18 cellular contexts compared by ENCODE assay signal in genomic region chr18:57466745-57467144, GRCh38. TPM values are rescaled to one million over a fixed set of nuclear protein-coding genes. Genes with fewer than 3 reads are reported as not detected.
A peak's percentile ranks its signal among the peaks of the same experiment; 100 is the strongest.
DNase-seq lines count a peak whose midpoint lies in the region; ATAC-seq and TF ChIP-seq lines count a peak whose summit lies in the region.
"Had no signal": no experiment of that assay in that cellular context is flagged by ENCODE, and none has a peak within 500 bp of the region (broad histone marks: within the 10 kb centered on the region; RNA-seq: fewer than 3 reads in every experiment).

No MANE protein-coding gene starts in this region.

- no peak for TF ChIP-seq POLR2A in NB4 (IDR thresholded peaks at IDR 0.05; ENCODE audit: extremely low read depth, insufficient read length)
- TF ChIP-seq POLR2A in esophagus muscularis mucosa (IDR thresholded peaks at IDR 0.05; ENCODE audit: low read depth), result no peak

- TF ChIP-seq CTCF in NB4 (IDR thresholded peaks at IDR 0.05; ENCODE audit: low read depth, low read length), result no peak
- TF ChIP-seq CTCF in esophagus muscularis mucosa (IDR thresholded peaks at IDR 0.05), result no peak

- no peaks in the 10 kb centered on the region for H3K27me3 ChIP-seq in esophagus muscularis mucosa
- H3K27me3 ChIP-seq in CD8-positive, alpha-beta memory T cell (ENCODE audit: insufficient read depth, low read length, poor library complexity, severe bottlenecking), result no peaks in the 10 kb centered on the region

- POLR2A ChIA-PET in activated CD4-positive, alpha-beta T cell treated with anti-CD3 and anti-CD28 coated beads, Interleukin-2, amount 10 ng/mL, durations not matched to agents 7 days and 5 days (lab: Charles Lee), result no interaction called here
- POLR2A ChIA-PET in CD8-positive, alpha-beta memory T cell (lab: Charles Lee), result no interaction called here

- CTCF ChIA-PET in activated CD4-positive, alpha-beta T cell treated with anti-CD3 and anti-CD28 coated beads, Interleukin-2, amount 10 ng/mL, durations not matched to agents 7 days and 5 days (lab: Charles Lee), result no interaction called here
- CTCF ChIA-PET in CD8-positive, alpha-beta memory T cell (lab: Charles Lee), result no interaction called here

- ATAC-seq in GM19351 (IDR thresholded peaks at IDR 0.05; ENCODE audit: unreplicated experiment) (peak; percentile 70), HG02610 (IDR thresholded peaks at IDR 0.05; ENCODE audit: unreplicated experiment) (no peak)

- 54% methylated on average over 3 of the region's 3 CpGs for WGBS in esophagus muscularis mucosa

- no peaks in the 10 kb centered on the region for H3K4me1 Mint-ChIP-seq in activated CD4-positive, alpha-beta T cell treated with anti-CD3 and anti-CD28 coated beads, Interleukin-2, amount 10 ng/mL, durations not matched to agents 7 days and 5 days
- H3K4me1 Mint-ChIP-seq in CD8-positive, alpha-beta memory T cell, result no peaks in the 10 kb centered on the region

- H3K4me3 Mint-ChIP-seq in activated CD4-positive, alpha-beta T cell treated with anti-CD3 and anti-CD28 coated beads, Interleukin-2, amount 10 ng/mL, durations not matched to agents 7 days and 5 days, result no peak overlapping the region
- H3K4me3 Mint-ChIP-seq in CD8-positive, alpha-beta memory T cell, result no peak overlapping the region
- H3K4me3 Mint-ChIP-seq: activated CD4-positive, alpha-beta memory T cell treated with anti-CD3 and anti-CD28 coated beads for 36 hours; type B pancreatic cell had no signal

- no peak overlapping the region for H3K27ac ChIP-seq in esophagus muscularis mucosa (replicated peaks in 1 of 4)
- no peak overlapping the region for H3K27ac ChIP-seq in CD8-positive, alpha-beta memory T cell (ENCODE audit: low read depth, low read length)

- H3K27me3 Mint-ChIP-seq in activated CD4-positive, alpha-beta T cell treated with anti-CD3 and anti-CD28 coated beads, Interleukin-2, amount 10 ng/mL, durations not matched to agents 7 days and 5 days, result no peaks in the 10 kb centered on the region
- peaks cover 22 to 44% of the 10 kb centered on the region in 2 donors for H3K27me3 Mint-ChIP-seq in CD8-positive, alpha-beta memory T cell

- no peaks in the 10 kb centered on the region for H3K9me3 ChIP-seq in esophagus muscularis mucosa
- no peaks in the 10 kb centered on the region for H3K9me3 ChIP-seq in CD8-positive, alpha-beta memory T cell (ENCODE audit: low read length)

- no peak overlapping the region for H3K27ac Mint-ChIP-seq in activated CD4-positive, alpha-beta T cell treated with anti-CD3 and anti-CD28 coated beads, Interleukin-2, amount 10 ng/mL, durations not matched to agents 7 days and 5 days
- no peak overlapping the region for H3K27ac Mint-ChIP-seq in CD8-positive, alpha-beta memory T cell
- H3K27ac Mint-ChIP-seq: activated CD4-positive, alpha-beta memory T cell treated with anti-CD3 and anti-CD28 coated beads for 36 hours; type B pancreatic cell had no signal

- H3K4me3 ChIP-seq in NB4 (ENCODE audit: low read depth, low read length), result no peak overlapping the region
- H3K4me3 ChIP-seq in esophagus muscularis mucosa, result no peak overlapping the region
- no peak overlapping the region for H3K4me3 ChIP-seq in CD8-positive, alpha-beta memory T cell (ENCODE audit: low read length)

- peaks cover 3 to 13% (median 13%) of the 10 kb centered on the region in 4 donors for H3K4me1 ChIP-seq in esophagus muscularis mucosa
- H3K4me1 ChIP-seq in CD8-positive, alpha-beta memory T cell (ENCODE audit: insufficient read depth, low read length), result no peaks in the 10 kb centered on the region

- H3K36me3 Mint-ChIP-seq in activated CD4-positive, alpha-beta T cell treated with anti-CD3 and anti-CD28 coated beads, Interleukin-2, amount 10 ng/mL, durations not matched to agents 7 days and 5 days (ENCODE audit: low read depth), result no peaks in the 10 kb centered on the region
- no peaks in the 10 kb centered on the region for H3K36me3 Mint-ChIP-seq in CD8-positive, alpha-beta memory T cell
- H3K36me3 Mint-ChIP-seq: activated CD4-positive, alpha-beta memory T cell treated with anti-CD3 and anti-CD28 coated beads for 36 hours; type B pancreatic cell had no signal

- H3K9me3 Mint-ChIP-seq in activated CD4-positive, alpha-beta T cell treated with anti-CD3 and anti-CD28 coated beads, Interleukin-2, amount 10 ng/mL, durations not matched to agents 7 days and 5 days, result no peaks in the 10 kb centered on the region
- peaks cover 0 to 4% (median 0%) of the 10 kb centered on the region in 5 donors for H3K9me3 Mint-ChIP-seq in CD8-positive, alpha-beta memory T cell
- H3K9me3 Mint-ChIP-seq: activated CD4-positive, alpha-beta memory T cell treated with anti-CD3 and anti-CD28 coated beads for 36 hours; type B pancreatic cell had no signal

- no peaks in the 10 kb centered on the region for H3K36me3 ChIP-seq in esophagus muscularis mucosa
- no peaks in the 10 kb centered on the region for H3K36me3 ChIP-seq in CD8-positive, alpha-beta memory T cell (ENCODE audit: insufficient read depth, low read length)

- intact Hi-C loops in esophagus muscularis mucosa (cut with DNase I), result no loop called here

- no peak for TF ChIP-seq EP300 in esophagus muscularis mucosa (IDR thresholded peaks at IDR 0.05)

- DNase-seq in DMS 273 (lab: John Stamatoyannopoulos, UW; ENCODE audit: unreplicated experiment), result peak; percentile 79
- DNase-seq in NB4 (ENCODE audit: low read depth), result peak; percentile 7
- DNase-seq in esophagus muscularis mucosa (ENCODE audit: extremely low spot score), result peak; percentile 91
- DNase-seq in activated CD4-positive, alpha-beta T cell treated with anti-CD3 and anti-CD28 coated beads, Interleukin-2, amount 10 ng/mL, durations not matched to agents 7 days and 5 days, result no peak
- DNase-seq in CD8-positive, alpha-beta memory T cell, result no peak
- DNase-seq in SK-N-DZ (ENCODE audit: low spot score), result no peak
- DNase-seq: activated CD4-positive, alpha-beta memory T cell treated with anti-CD3 and anti-CD28 coated beads for 36 hours; activated effector memory CD4-positive, alpha-beta T cell treated with Interleukin-2 at 50 U/mL for 16 hours; aorta; C1 segment of cervical spinal cord; NCI-H1092 treated with DMSO at 0.1 percent for 48 hours; Right ventricle myocardium superior; stimulated activated CD4-positive, alpha-beta T cell treated with anti-CD3 and anti-CD28 coated beads, Interleukin-2, amount 100 ng/mL, for 48 hours; T1000 had no signal

RNA-seq across cellular contexts. Expression of gene ONECUT2, which starts 31.6 kb away (rescaled TPM):
- total RNA-seq in esophagus muscularis mucosa, result under 1 TPM in 3 of 4 donors, not detected in 1; under 0.01 to 0.06 (median under 0.01) TPM
- not detected for total RNA-seq in activated CD4-positive, alpha-beta T cell treated with anti-CD3 and anti-CD28 coated beads, Interleukin-2, amount 10 ng/mL, durations not matched to agents 7 days and 5 days
- total RNA-seq in CD8-positive, alpha-beta memory T cell, result not detected
- not detected for polyA plus RNA-seq in CD8-positive, alpha-beta memory T cell
- polyA plus RNA-seq in SK-N-DZ (2014; cell fraction: cytosol; rRNA removed), result 7.3 and 7.7 TPM in 2 replicates
- 7.5 and 11.7 TPM in 2 replicates for polyA plus RNA-seq in SK-N-DZ (2014; cell fraction: nucleus; rRNA removed)
- total RNA-seq: G401 had no signal

Comparison
In these comparisons a context has a peak if more than half of its experiments do, and no peak if none do; other contexts are left out.
1. DNase-seq: peak in DMS 273 (single experiment), NB4 (single experiment) and esophagus muscularis mucosa (single experiment); none in activated CD4-positive, alpha-beta T cell treated with anti-CD3 and anti-CD28 coated beads, Interleukin-2, amount 10 ng/mL, durations not matched to agents 7 days and 5 days (single experiment), CD8-positive, alpha-beta memory T cell (0 of 5) and SK-N-DZ (single experiment).